ENCODE assay signal across 14 cellular contexts in genomic region chr5:129718766-129719165, GRCh38.
DNase-seq lines count a peak whose midpoint lies in the region; ATAC-seq and TF ChIP-seq lines count a peak whose summit lies in the region.
"Had no signal": no experiment of that assay in that cellular context is flagged by ENCODE, and none has a peak within 500 bp of the region (broad histone marks: within the 10 kb centered on the region; RNA-seq: fewer than 3 reads in every experiment).

No MANE protein-coding gene starts in this region.

- H3K4me3 ChIP-seq in adipocyte (ENCODE audit: low read length) (no peak overlapping the region), fibroblast of mammary gland (ENCODE audit: control insufficient read depth, low read depth, low read length) (no peak overlapping the region)
- H3K4me3 ChIP-seq: A549 had no signal

- ATAC-seq in HG03280 (IDR thresholded peaks at IDR 0.05; ENCODE audit: unreplicated experiment) (no peak), HG03135 (IDR thresholded peaks at IDR 0.05; ENCODE audit: unreplicated experiment) (no peak)
- ATAC-seq: A549; CD8-positive, alpha-beta T cell had no signal

- H3K4me1 ChIP-seq in adipocyte (ENCODE audit: control insufficient read depth, insufficient read depth, low read length), result peaks cover 9% of the 10 kb centered on the region
- H3K4me1 ChIP-seq: A549, BE2C, Caco-2 had no signal

- no peak overlapping the region for H3K9ac ChIP-seq in adipocyte (ENCODE audit: low read length)

- TF ChIP-seq CTCF in fibroblast of mammary gland (conservative IDR thresholded peaks at IDR 0.05; ENCODE audit: control insufficient read depth, insufficient read depth, low read depth, low read length), result no peak

- DNase-seq in adipocyte (ENCODE audit: low read depth) (peak; percentile 10), fibroblast of mammary gland (ENCODE audit: low read depth) (peak; percentile 54), left kidney (ENCODE audit: low read depth, low spot score) (peak; percentile 9)
- no peak for DNase-seq in activated CD8-positive, alpha-beta memory T cell treated with anti-CD3 and anti-CD28 coated beads, Interleukin-2, amount 50 U/mL, for 48 hours
- DNase-seq: BE2C; Caco-2; CD8-positive, alpha-beta T cell; DMS53; GF-D8; GOT3; H9 had no signal

- H3K27me3 ChIP-seq in adipocyte (replicated peaks; ENCODE audit: control insufficient read depth, insufficient read depth, low read length), result no peaks in the 10 kb centered on the region
- H3K27me3 ChIP-seq: BE2C had no signal

- no peaks in the 10 kb centered on the region for H3K36me3 ChIP-seq in adipocyte (ENCODE audit: control insufficient read depth, insufficient read depth, low read length, severe bottlenecking)

- H3K9me3 ChIP-seq in adipocyte (ENCODE audit: control insufficient read depth, low read length), result no peaks in the 10 kb centered on the region
- H3K9me3 ChIP-seq: A549, BE2C, Caco-2 had no signal
